In genomic region chr19:2305974-2306806, GRCh38 we compare ENCODE assay signal across 21 cellular contexts. TPM values are rescaled to one million over a fixed set of nuclear protein-coding genes. Genes with fewer than 3 reads are reported as not detected.
"Had no signal": no experiment of that assay in that cellular context is flagged by ENCODE, and none has a peak within 500 bp of the region (broad histone marks: within the 10 kb centered on the region; RNA-seq: fewer than 3 reads in every experiment).

No MANE protein-coding gene starts in this region.

- H3K4me3 Mint-ChIP-seq: activated CD4-positive, alpha-beta memory T cell treated with anti-CD3 and anti-CD28 coated beads, Interleukin-2, amount 10 ng/mL, durations not matched to agents 7 days and 5 days; activated CD4-positive, alpha-beta T cell treated with anti-CD3 and anti-CD28 coated beads for 36 hours; activated T-cell treated with anti-CD3 and anti-CD28 coated beads, Interleukin-2, amount 50 U/mL, for 24 hours had no signal

- H3K9me3 ChIP-seq: colonic mucosa, esophagus squamous epithelium, left ventricle myocardium inferior, mucosa of descending colon, sigmoid colon, spleen had no signal

- H3K36me3 ChIP-seq: colonic mucosa, esophagus squamous epithelium, left ventricle myocardium inferior, sigmoid colon, spleen had no signal

- H3K27ac ChIP-seq: colonic mucosa, esophagus squamous epithelium, left ventricle myocardium inferior, sigmoid colon, spleen had no signal

- H3K4me1 ChIP-seq: colonic mucosa had no signal

- DNase-seq: activated CD4-positive, alpha-beta memory T cell treated with anti-CD3 and anti-CD28 coated beads, Interleukin-2, amount 10 ng/mL, durations not matched to agents 7 days and 5 days; activated CD4-positive, alpha-beta T cell treated with anti-CD3 and anti-CD28 coated beads for 36 hours; activated T-cell treated with anti-CD3 and anti-CD28 coated beads, Interleukin-2, amount 50 U/mL, for 24 hours; amniotic stem cell; central memory CD4-positive, alpha-beta T cell; colonic mucosa; esophagus squamous epithelium; hippocampal formation; kidney; left ventricle myocardium inferior; mucosa of descending colon; sigmoid colon; spleen; T-helper 2 cell had no signal

- ATAC-seq: activated CD4-positive, alpha-beta T cell treated with anti-CD3 and anti-CD28 coated beads for 36 hours had no signal

- H3K9me3 Mint-ChIP-seq: activated CD4-positive, alpha-beta memory T cell treated with anti-CD3 and anti-CD28 coated beads, Interleukin-2, amount 10 ng/mL, durations not matched to agents 7 days and 5 days; activated naive CD4-positive, alpha-beta T cell treated with anti-CD3 and anti-CD28 coated beads, Interleukin-2, amount 50 U/mL, for 24 hours; activated T-cell treated with anti-CD3 and anti-CD28 coated beads, Interleukin-2, amount 50 U/mL, for 24 hours; nephron had no signal

- H3K4me3 ChIP-seq: colonic mucosa, esophagus squamous epithelium, left ventricle myocardium inferior, mucosa of descending colon, sigmoid colon, spleen had no signal

- H3K27ac Mint-ChIP-seq: activated CD4-positive, alpha-beta memory T cell treated with anti-CD3 and anti-CD28 coated beads, Interleukin-2, amount 10 ng/mL, durations not matched to agents 7 days and 5 days; activated CD4-positive, alpha-beta T cell treated with anti-CD3 and anti-CD28 coated beads for 36 hours; activated naive CD4-positive, alpha-beta T cell treated with anti-CD3 and anti-CD28 coated beads, Interleukin-2, amount 50 U/mL, for 24 hours; activated T-cell treated with anti-CD3 and anti-CD28 coated beads, Interleukin-2, amount 50 U/mL, for 24 hours; nephron had no signal

- FAIRE-seq: kidney had no signal

- H3K4me1 Mint-ChIP-seq: nephron had no signal

RNA-seq across cellular contexts. Expression of gene LINGO3, which starts 1.8 kb away (rescaled TPM):
- total RNA-seq: activated CD4-positive, alpha-beta T cell treated with anti-CD3 and anti-CD28 coated beads for 36 hours; fibroblast of villous mesenchyme; glomerular endothelial cell; left ventricle myocardium inferior; mucosa of descending colon; pulmonary artery endothelial cell; ureter had no signal

RNA-seq across cellular contexts. Expression of gene PEAK3, which starts 24.2 kb away (rescaled TPM):
- total RNA-seq: activated CD4-positive, alpha-beta T cell treated with anti-CD3 and anti-CD28 coated beads for 36 hours; glomerular endothelial cell; pulmonary artery endothelial cell had no signal

RNA-seq across cellular contexts. Expression of gene JSRP1, which starts 50.0 kb away (rescaled TPM):
- total RNA-seq: osteocyte had no signal
